Comparison of ENCODE assay signal across 9 cellular contexts in genomic region chr10:93746844-93747284, GRCh38. TPM values are rescaled to one million over a fixed set of nuclear protein-coding genes. Genes with fewer than 3 reads are reported as not detected.
DNase-seq lines count a peak whose midpoint lies in the region; ATAC-seq and TF ChIP-seq lines count a peak whose summit lies in the region.
"Had no signal": no experiment of that assay in that cellular context is flagged by ENCODE, and none has a peak within 500 bp of the region (broad histone marks: within the 10 kb centered on the region; RNA-seq: fewer than 3 reads in every experiment).

No MANE protein-coding gene starts in this region.

- peak; percentile 95 for DNase-seq in Daoy (ENCODE audit: low read depth)
- DNase-seq in HuH-7 (ENCODE audit: low spot score) = peak; percentile 52
- peak; percentile 96 for DNase-seq in astrocyte of the spinal cord (ENCODE audit: low read depth, low spot score)
- no peak for DNase-seq in naive thymus-derived CD4-positive, alpha-beta T cell

- in situ Hi-C loops in astrocyte of the spinal cord (cut with HindIII; ENCODE audit: low sequenced_read_pairs) = no loop called here

- no peak overlapping the region for H3K27ac ChIP-seq in naive thymus-derived CD4-positive, alpha-beta T cell (ENCODE audit: low read depth, low read length)

- H3K4me3 ChIP-seq in astrocyte of the spinal cord (ENCODE audit: low read depth, low read length) = no peak overlapping the region
- no peak overlapping the region for H3K4me3 ChIP-seq in naive thymus-derived CD4-positive, alpha-beta T cell (ENCODE audit: low read length)

- TF ChIP-seq CTCF in astrocyte of the spinal cord (IDR thresholded peaks at IDR 0.05; ENCODE audit: low read depth, low read length) = peak; percentile 32

- POLR2A ChIA-PET in naive thymus-derived CD4-positive, alpha-beta T cell (lab: Charles Lee) = no interaction called here

- no peaks in the 10 kb centered on the region for H3K9me3 ChIP-seq in naive thymus-derived CD4-positive, alpha-beta T cell (ENCODE audit: control insufficient read depth in 2 of 3, low read length in 3 of 3)

- H3K4me1 Mint-ChIP-seq in naive thymus-derived CD4-positive, alpha-beta T cell = peaks cover 0 to 4% (median 3%) of the 10 kb centered on the region in 7 donors

- no peak overlapping the region for H3K4me3 Mint-ChIP-seq in naive thymus-derived CD4-positive, alpha-beta T cell

- H3K27me3 Mint-ChIP-seq in naive thymus-derived CD4-positive, alpha-beta T cell = peaks cover 6 to 18% (median 9%) of the 10 kb centered on the region in 5 donors

- H3K36me3 ChIP-seq in naive thymus-derived CD4-positive, alpha-beta T cell (ENCODE audit: control insufficient read depth in 2 of 3, insufficient read depth in 3 of 3, low read length in 3 of 3) = no peaks in the 10 kb centered on the region

- intact Hi-C loops in naive thymus-derived CD4-positive, alpha-beta T cell (cut with micrococcal nuclease) = no loop called here

- H3K4me1 ChIP-seq in naive thymus-derived CD4-positive, alpha-beta T cell (ENCODE audit: control insufficient read depth in 2 of 2, insufficient read depth in 2 of 2, low read length in 2 of 2) = no peaks in the 10 kb centered on the region

- no peaks in the 10 kb centered on the region for H3K36me3 Mint-ChIP-seq in naive thymus-derived CD4-positive, alpha-beta T cell

- no peaks in the 10 kb centered on the region for H3K27me3 ChIP-seq in naive thymus-derived CD4-positive, alpha-beta T cell (ENCODE audit: control insufficient read depth in 2 of 2, insufficient read depth in 2 of 2, low read length in 2 of 2)

- peak; percentile 44 for ATAC-seq in naive thymus-derived CD4-positive, alpha-beta T cell
- no peak for ATAC-seq in GM18873 (IDR thresholded peaks at IDR 0.05; ENCODE audit: low FRiP score, unreplicated experiment)
- ATAC-seq in GM18502 (IDR thresholded peaks at IDR 0.05; ENCODE audit: poor library complexity, unreplicated experiment) = no peak
- no peak for ATAC-seq in GM18870 (IDR thresholded peaks at IDR 0.05; ENCODE audit: unreplicated experiment)
- ATAC-seq in HG03521 (IDR thresholded peaks at IDR 0.05; ENCODE audit: unreplicated experiment) = no peak

- CTCF ChIA-PET in naive thymus-derived CD4-positive, alpha-beta T cell (lab: Charles Lee) = no interaction called here

- no peak overlapping the region for H3K27ac Mint-ChIP-seq in naive thymus-derived CD4-positive, alpha-beta T cell

- H3K9me3 Mint-ChIP-seq in naive thymus-derived CD4-positive, alpha-beta T cell = no peaks in the 10 kb centered on the region

RNA-seq across cellular contexts. Expression of gene LGI1, which starts 10.9 kb away (rescaled TPM):
- total RNA-seq in Daoy (2014; rRNA removed; shearing (Covaris generic)) = not detected in 2 replicates
- total RNA-seq in naive thymus-derived CD4-positive, alpha-beta T cell = not detected
- polyA plus RNA-seq in naive thymus-derived CD4-positive, alpha-beta T cell = not detected
- total RNA-seq: T-helper 1 cell treated with Interleukin-12 subunit alpha and Interleukin-12 subunit beta and Interleukin-4 antibody, amounts not matched to agents 30 ng/mL and 1 ng/mL, for 36 hours had no signal

RNA-seq across cellular contexts. Expression of gene FRA10AC1, which starts 44.5 kb away (rescaled TPM):
- 2.5 and 3.2 TPM in 2 replicates for total RNA-seq in Daoy (2014; rRNA removed; shearing (Covaris generic))
- total RNA-seq in naive thymus-derived CD4-positive, alpha-beta T cell = 10 to 100 TPM; 15.5 to 31.0 (median 22.7) TPM
- polyA plus RNA-seq in naive thymus-derived CD4-positive, alpha-beta T cell = 1 to 10 TPM; 4.4 to 6.8 TPM

Comparison
In these comparisons a context has a peak if more than half of its experiments do, and no peak if none do; other contexts are left out.
1. DNase-seq: peak in Daoy (single experiment), HuH-7 (single experiment) and astrocyte of the spinal cord (single experiment); none in naive thymus-derived CD4-positive, alpha-beta T cell (0 of 9).